Comparison of ENCODE assay signal across 20 cellular contexts in genomic region chr1:116255933-116256649, GRCh38.
DNase-seq lines count a peak whose midpoint lies in the region; ATAC-seq and TF ChIP-seq lines count a peak whose summit lies in the region.
"Had no signal": no experiment of that assay in that cellular context is flagged by ENCODE, and none has a peak within 500 bp of the region (broad histone marks: within the 10 kb centered on the region; RNA-seq: fewer than 3 reads in every experiment).

No MANE protein-coding gene starts in this region.

- H3K4me2 ChIP-seq in hepatocyte (peak overlapping the region; percentile 25), parathyroid adenoma (ENCODE audit: low read length) (no peak overlapping the region)

- H3K9ac ChIP-seq in parathyroid adenoma = no peak overlapping the region

- ATAC-seq in GM21737 (IDR thresholded peaks at IDR 0.05; ENCODE audit: unreplicated experiment) = no peak
- no peak for ATAC-seq in HG03025 (IDR thresholded peaks at IDR 0.05; ENCODE audit: low FRiP score, unreplicated experiment)
- ATAC-seq: gastroesophageal sphincter; lower lobe of right lung; naive thymus-derived CD8-positive, alpha-beta T cell; SK-N-SH treated with all-trans-retinoic acid at 6 μM for 48 hours had no signal

- H3K4me1 ChIP-seq in Peyer's patch (peaks cover 0 to 41% (median 0%) of the 10 kb centered on the region in 4 donors), hepatocyte (ENCODE audit: insufficient read depth) (peaks cover 22% of the 10 kb centered on the region), parathyroid adenoma (peaks cover 36% of the 10 kb centered on the region), esophagus muscularis mucosa (no peaks in the 10 kb centered on the region)
- H3K4me1 ChIP-seq: gastroesophageal sphincter, uterus had no signal

- TF ChIP-seq POLR2A in Peyer's patch (IDR thresholded peaks at IDR 0.05) (no peak), esophagus muscularis mucosa (IDR thresholded peaks at IDR 0.05; ENCODE audit: low read depth) (no peak)

- H3K36me3 ChIP-seq in Peyer's patch (no peaks in the 10 kb centered on the region), hepatocyte (replicated peaks; ENCODE audit: insufficient read depth, low read depth) (no peaks in the 10 kb centered on the region), parathyroid adenoma (ENCODE audit: control insufficient read depth, insufficient read depth, low read length) (no peaks in the 10 kb centered on the region), esophagus muscularis mucosa (no peaks in the 10 kb centered on the region)
- H3K36me3 ChIP-seq: gastroesophageal sphincter, lower lobe of right lung, uterus had no signal

- no peak for TF ChIP-seq CTCF in Peyer's patch (IDR thresholded peaks at IDR 0.05)
- TF ChIP-seq CTCF in hepatocyte (IDR thresholded peaks at IDR 0.05; ENCODE audit: poor library complexity) = no peak
- no peak for TF ChIP-seq CTCF in parathyroid adenoma (IDR thresholded peaks at IDR 0.05)
- TF ChIP-seq CTCF in esophagus muscularis mucosa (IDR thresholded peaks at IDR 0.05) = no peak

- peak; percentile 33 for DNase-seq in Daoy (ENCODE audit: low read depth)
- DNase-seq in Peyer's patch = no peak
- DNase-seq in hepatocyte (ENCODE audit: low spot score) = no peak
- no peak for DNase-seq in retina
- DNase-seq in esophagus muscularis mucosa (ENCODE audit: extremely low spot score) = no peak
- DNase-seq: activated CD4-positive, alpha-beta T cell treated with anti-CD3 and anti-CD28 coated beads for 48 hours; activated naive CD4-positive, alpha-beta T cell treated with Interleukin-2 at 50 U/mL for 16 hours; aorta; CD8-positive, alpha-beta memory T cell; lower lobe of right lung; naive thymus-derived CD8-positive, alpha-beta T cell; NCI-H2081; NCI-H526 treated with DMSO at 0.1 percent for 48 hours; uterus had no signal

- H3K79me2 ChIP-seq in hepatocyte (no peaks in the 10 kb centered on the region), parathyroid adenoma (no peaks in the 10 kb centered on the region)

- no peak for TF ChIP-seq EP300 in esophagus muscularis mucosa (IDR thresholded peaks at IDR 0.05)

- H3K9me3 ChIP-seq in Peyer's patch (no peaks in the 10 kb centered on the region), hepatocyte (ENCODE audit: low read depth) (no peaks in the 10 kb centered on the region), parathyroid adenoma (ENCODE audit: control insufficient read depth, low read length) (no peaks in the 10 kb centered on the region), esophagus muscularis mucosa (no peaks in the 10 kb centered on the region)
- H3K9me3 ChIP-seq: gastroesophageal sphincter, lower lobe of right lung, uterus had no signal

- H4K20me1 ChIP-seq in hepatocyte (ENCODE audit: insufficient read depth, poor library complexity, severe bottlenecking) = no peaks in the 10 kb centered on the region

- H3K27me3 ChIP-seq in Peyer's patch = no peaks in the 10 kb centered on the region
- H3K27me3 ChIP-seq in hepatocyte = no peaks in the 10 kb centered on the region
- no peaks in the 10 kb centered on the region for H3K27me3 ChIP-seq in parathyroid adenoma (ENCODE audit: control insufficient read depth, insufficient read depth, low read length)
- peaks cover 0 to 4% (median 0%) of the 10 kb centered on the region in 4 donors for H3K27me3 ChIP-seq in esophagus muscularis mucosa
- H3K27me3 ChIP-seq: gastroesophageal sphincter, uterus had no signal

- intact Hi-C loops in esophagus muscularis mucosa (cut with DNase I) = no loop called here

- no peak overlapping the region for H3K4me3 ChIP-seq in Peyer's patch
- no peak overlapping the region for H3K4me3 ChIP-seq in hepatocyte
- no peak overlapping the region for H3K4me3 ChIP-seq in parathyroid adenoma (ENCODE audit: low read depth, low read length)
- H3K4me3 ChIP-seq in esophagus muscularis mucosa = no peak overlapping the region
- H3K4me3 ChIP-seq: coronary artery, gastroesophageal sphincter, lower lobe of right lung, uterus had no signal

- H3K27ac ChIP-seq in Peyer's patch = peak overlapping the region in 3 of 4 donors; percentile 49 to 74 (median 70)
- H3K27ac ChIP-seq in hepatocyte = peak overlapping the region; percentile 62
- H3K27ac ChIP-seq in parathyroid adenoma = peak overlapping the region; percentile 56
- no peak overlapping the region for H3K27ac ChIP-seq in esophagus muscularis mucosa (replicated peaks in 1 of 4)
- H3K27ac ChIP-seq: coronary artery, gastroesophageal sphincter, lower lobe of right lung, uterus had no signal

- 85% methylated on average over 4 of the region's 4 CpGs for WGBS in hepatocyte (ENCODE audit: low lambda C conversion rate, missing lambda C conversion rate)
- WGBS in esophagus muscularis mucosa = 74% methylated on average over 4 of the region's 4 CpGs

- H3K9me2 ChIP-seq in hepatocyte (replicated peaks; ENCODE audit: insufficient read depth) = no peaks in the 10 kb centered on the region

- no peak overlapping the region for H2AFZ ChIP-seq in hepatocyte
- peak overlapping the region; percentile 28 for H2AFZ ChIP-seq in parathyroid adenoma

Comparison
In these comparisons a context has a peak if more than half of its experiments do, and no peak if none do; other contexts are left out.
1. H3K27ac ChIP-seq: peak in Peyer's patch (3 of 4), hepatocyte (single experiment) and parathyroid adenoma (single experiment); none in esophagus muscularis mucosa (0 of 4).